Comparison of ENCODE assay signal across 14 cellular contexts in the genomic region with DNA sequence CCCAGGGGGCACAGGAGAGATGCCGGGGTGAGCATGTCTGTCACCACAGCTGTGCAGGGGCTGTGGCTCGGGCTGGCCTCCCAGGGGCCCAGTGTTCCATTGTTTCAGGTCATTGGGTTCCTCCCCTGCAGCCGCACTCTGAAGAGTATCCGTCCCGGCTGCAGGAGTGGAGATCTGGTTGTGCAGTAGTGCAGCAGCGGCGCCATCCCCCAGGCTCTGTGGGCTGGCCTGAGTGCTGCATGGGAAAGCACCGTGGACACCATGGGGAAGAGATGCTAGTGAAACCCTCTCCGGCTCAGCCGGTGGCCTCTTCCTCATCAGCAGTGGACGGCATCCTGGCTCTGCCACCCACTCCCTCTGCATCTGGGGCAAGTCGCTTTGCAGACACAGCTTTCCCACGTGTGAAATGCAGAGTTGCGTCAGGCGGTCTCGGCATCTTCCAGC. TPM values are rescaled to one million over a fixed set of nuclear protein-coding genes. Genes with fewer than 3 reads are reported as not detected.
DNase-seq lines count a peak whose midpoint lies in the region; ATAC-seq lines count a peak whose summit lies in the region.
"Had no signal": no experiment of that assay in that cellular context is flagged by ENCODE, and none has a peak within 500 bp of the region (broad histone marks: within the 10 kb centered on the region; RNA-seq: fewer than 3 reads in every experiment).

No MANE protein-coding gene starts in this region.

- H2BK120ac ChIP-seq in mesendoderm (ENCODE audit: low read depth, low read length) = no peak overlapping the region

- H3K4me1 ChIP-seq in effector memory CD4-positive, alpha-beta T cell (ENCODE audit: control insufficient read depth, insufficient read depth, low read length, poor library complexity, severe bottlenecking) = peaks cover 48% of the 10 kb centered on the region
- H3K4me1 ChIP-seq in mesendoderm (ENCODE audit: control insufficient read depth, low read depth, low read length) (peaks cover 19% of the 10 kb centered on the region), subcutaneous abdominal adipose tissue (ENCODE audit: control insufficient read depth in 5 of 5, insufficient read depth in 5 of 5, low read length in 5 of 5) (peaks cover 4 to 82% (median 56%) of the 10 kb centered on the region in 5 donors)

- no CpG with 5 or more reads among the region's 16 CpGs for WGBS in mesendoderm (ENCODE audit: extremely low coverage, insufficient coverage, low lambda C conversion rate)

- H3K9ac ChIP-seq in mesendoderm (ENCODE audit: low read length) = no peak overlapping the region
- H3K9ac ChIP-seq in subcutaneous abdominal adipose tissue (ENCODE audit: low read length in 5 of 5) = no peak overlapping the region

- H3K56ac ChIP-seq in mesendoderm (ENCODE audit: low read length) = no peak overlapping the region

- no peak overlapping the region for H2BK5ac ChIP-seq in mesendoderm (ENCODE audit: low read length)

- H3K27me3 ChIP-seq in H7 (ENCODE audit: control insufficient read depth, insufficient read depth, low read length) (no peaks in the 10 kb centered on the region), mesendoderm (ENCODE audit: insufficient read depth, low read length, poor library complexity) (no peaks in the 10 kb centered on the region), subcutaneous abdominal adipose tissue (ENCODE audit: control insufficient read depth in 5 of 5, insufficient read depth in 4 of 5, low read length in 5 of 5) (no peaks in the 10 kb centered on the region), MG63 (no peaks in the 10 kb centered on the region)
- no peaks in the 10 kb centered on the region for H3K27me3 ChIP-seq in effector memory CD4-positive, alpha-beta T cell (replicated peaks; ENCODE audit: control insufficient read depth, insufficient read depth, low read length, poor library complexity, severe bottlenecking)
- H3K27me3 ChIP-seq: hepatocyte had no signal

- peak overlapping the region; percentile 31 for H3K23ac ChIP-seq in mesendoderm (ENCODE audit: low read length)

- H2AK5ac ChIP-seq in mesendoderm (ENCODE audit: low read length) = no peak overlapping the region

- peak overlapping the region; percentile 40 for H3K27ac ChIP-seq in effector memory CD4-positive, alpha-beta T cell (ENCODE audit: insufficient read depth, low read length, poor library complexity, severe bottlenecking)
- no peak overlapping the region for H3K27ac ChIP-seq in mesendoderm (ENCODE audit: low read depth, low read length)
- peak overlapping the region; percentile 30 for H3K27ac ChIP-seq in subcutaneous abdominal adipose tissue (ENCODE audit: low read depth, low read length)
- H3K27ac ChIP-seq: hepatocyte had no signal

- H3K4ac ChIP-seq in mesendoderm (ENCODE audit: low read depth, low read length) = no peak overlapping the region

- H3K36me3 ChIP-seq in H7 (replicated peaks; ENCODE audit: control insufficient read depth, insufficient read depth, low read length) (no peaks in the 10 kb centered on the region), mesendoderm (ENCODE audit: control insufficient read depth, insufficient read depth, low read length) (no peaks in the 10 kb centered on the region), subcutaneous abdominal adipose tissue (ENCODE audit: control insufficient read depth in 5 of 5, insufficient read depth in 5 of 5, low read length in 5 of 5) (peaks cover 0 to 2% (median 0%) of the 10 kb centered on the region in 5 donors), MG63 (no peaks in the 10 kb centered on the region)
- H3K36me3 ChIP-seq in effector memory CD4-positive, alpha-beta T cell (ENCODE audit: control insufficient read depth, insufficient read depth, low read length) = no peaks in the 10 kb centered on the region

- no peak overlapping the region for H4K5ac ChIP-seq in mesendoderm (ENCODE audit: low read length)

- no peak overlapping the region for H2BK15ac ChIP-seq in mesendoderm (replicated peaks; ENCODE audit: low read depth)

- H3K18ac ChIP-seq in mesendoderm (ENCODE audit: low read length) = no peak overlapping the region

- no peaks in the 10 kb centered on the region for H3K9me3 ChIP-seq in effector memory CD4-positive, alpha-beta T cell (ENCODE audit: control insufficient read depth, low read length)
- no peaks in the 10 kb centered on the region for H3K9me3 ChIP-seq in subcutaneous abdominal adipose tissue (ENCODE audit: control insufficient read depth in 5 of 5, low read length in 5 of 5)
- H3K9me3 ChIP-seq in MG63 = no peaks in the 10 kb centered on the region

- H4K8ac ChIP-seq in mesendoderm (ENCODE audit: low read depth, low read length) = no peak overlapping the region

- DNase-seq in H7 (peak; percentile 51), mesendoderm (no peak), MG63 (no peak)
- DNase-seq in effector memory CD4-positive, alpha-beta T cell = no peak
- DNase-seq in activated CD4-positive, CD25-positive, alpha-beta regulatory T cell (lab: John Stamatoyannopoulos, UW) = no peak
- DNase-seq: activated CD4-positive, alpha-beta T cell treated with anti-CD3 and anti-CD28 coated beads, Interleukin-2, amount 50 U/mL, for 1 hour; erythroblast; NCI-H2081 treated with DMSO at 0.1 percent for 48 hours; NCI-H82; SHP77 had no signal

- H3K4me2 ChIP-seq in mesendoderm (ENCODE audit: low read length) = no peak overlapping the region
- H3K4me2 ChIP-seq: hepatocyte had no signal

- H3K79me2 ChIP-seq in mesendoderm (ENCODE audit: control insufficient read depth, insufficient read depth, low read length) = no peaks in the 10 kb centered on the region

- ATAC-seq in GM18520 (IDR thresholded peaks at IDR 0.05; ENCODE audit: unreplicated experiment) (no peak), HG03571 (IDR thresholded peaks at IDR 0.05; ENCODE audit: unreplicated experiment) (no peak)

- H3K4me3 ChIP-seq in H7 (ENCODE audit: insufficient read depth, low read depth, low read length) = no peak overlapping the region
- H3K4me3 ChIP-seq in effector memory CD4-positive, alpha-beta T cell (ENCODE audit: insufficient read depth, low read depth, low read length, poor library complexity, severe bottlenecking) = no peak overlapping the region
- H3K4me3 ChIP-seq in mesendoderm (ENCODE audit: low read length) = no peak overlapping the region
- peak overlapping the region in 1 of 5 donors; percentile 2 for H3K4me3 ChIP-seq in subcutaneous abdominal adipose tissue (ENCODE audit: low read depth in 1 of 5, low read length in 5 of 5)
- no peak overlapping the region for H3K4me3 ChIP-seq in MG63
- H3K4me3 ChIP-seq: hepatocyte had no signal

- H3K79me1 ChIP-seq in mesendoderm (ENCODE audit: low read length) = peaks cover 3% of the 10 kb centered on the region

RNA-seq across cellular contexts. Expression of gene TBC1D14, which starts 29.2 kb away (rescaled TPM):
- 55.8 and 58.3 TPM in 2 replicates for total RNA-seq in H7 (2014; rRNA removed; shearing (Covaris generic))
- polyA plus RNA-seq in mesendoderm (2013, experiment 1 of 2) = 28.0 TPM
- polyA plus RNA-seq in mesendoderm (2013, experiment 2 of 2) = 30.1 TPM
- 15.3 and 16.3 TPM in 2 replicates for total RNA-seq in MG63 (2014; rRNA removed; shearing (Covaris generic); ENCODE audit: low replicate concordance)
